24 cellular contexts compared by ENCODE assay signal in the genomic region with DNA sequence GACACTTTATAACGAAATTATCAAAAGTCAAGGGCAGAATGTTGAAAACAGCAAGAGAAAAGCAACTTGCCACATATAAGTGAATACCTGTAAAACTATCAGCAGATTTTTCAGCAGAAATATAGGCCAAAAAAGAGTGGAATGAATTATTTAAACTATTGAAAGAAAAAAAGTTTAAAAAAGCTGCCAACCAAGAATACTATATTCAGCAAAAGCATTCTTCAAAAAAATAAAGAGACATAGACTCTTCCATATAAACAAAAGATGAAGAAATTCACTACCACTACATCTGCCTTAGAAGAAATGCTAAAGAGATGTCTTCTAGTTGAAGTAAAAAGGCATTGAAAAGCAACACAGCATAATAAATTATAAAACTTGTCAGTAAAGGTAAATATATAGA.
"Had no signal": no experiment of that assay in that cellular context is flagged by ENCODE, and none has a peak within 500 bp of the region (broad histone marks: within the 10 kb centered on the region; RNA-seq: fewer than 3 reads in every experiment).

No MANE protein-coding gene starts in this region.

- H3K27ac ChIP-seq: stomach, suprapubic skin, testis, thoracic aorta, thyroid gland, tibial artery, tibial nerve, transverse colon, upper lobe of left lung, upper lobe of right lung, uterus, vagina had no signal

- H3K9me3 ChIP-seq: testis, thyroid gland had no signal

- H3K4me3 ChIP-seq: stomach, suprapubic skin, testis, thoracic aorta, thyroid gland, tibial artery, tibial nerve, transverse colon, upper lobe of left lung, upper lobe of right lung, uterus, vagina had no signal

- H3K4me1 ChIP-seq: stomach, suprapubic skin, testis, thyroid gland, tibial artery, tibial nerve, transverse colon, upper lobe of left lung, upper lobe of right lung, uterus, vagina had no signal

- DNase-seq: stimulated activated CD4-positive, alpha-beta T cell treated with anti-CD3 and anti-CD28 coated beads, Interleukin-2, amount 100 ng/mL, for 48 hours; stimulated activated CD4-positive, alpha-beta T cell treated with anti-CD3 and anti-CD28 coated beads, Interleukin-4, amount 100 ng/mL, for 1 hour; stimulated activated CD4-positive, alpha-beta T cell treated with anti-CD3 and anti-CD28 coated beads, Interleukin-4, amount 100 ng/mL, for 24 hours; stimulated activated CD4-positive, alpha-beta T cell treated with anti-CD3 and anti-CD28 coated beads, Interleukin-4, amount 100 ng/mL, for 4 hours; stimulated activated CD8-positive, alpha-beta memory T cell treated with anti-CD3 and anti-CD28 coated beads, Interleukin-4, amount 100 ng/mL, for 48 hours; stimulated activated naive B cell treated with anti-CD40 and anti-IgM and Interleukin-4, amounts not matched to agents 10 μg/mL and 1 μg/mL and 100 μg/mL, for 72 hours; stimulated activated naive CD4-positive, alpha-beta T cell; stimulated activated naive CD4-positive, alpha-beta T cell treated with Interleukin-2 at 50 U/mL for 16 hours; stimulated activated naive CD8-positive, alpha-beta T cell treated with anti-CD3 and anti-CD28 coated beads, Interleukin-15, amount 100 ng/mL, for 72 hours; stimulated activated naive CD8-positive, alpha-beta T cell treated with anti-CD3 and anti-CD28 coated beads, Interleukin-15, Interleukin-2, amounts not matched to agents 100 U/mL and 50 U/mL, for 24 hours; stomach; substantia nigra; testis; thyroid gland; tibial artery; transverse colon; trophoblast cell; upper lobe of left lung; upper lobe of right lung; uterus had no signal

- H3K36me3 ChIP-seq: stomach, suprapubic skin, thoracic aorta, thyroid gland, tibial artery, tibial nerve, transverse colon, upper lobe of left lung, upper lobe of right lung, uterus, vagina had no signal
